9 cellular contexts compared by ENCODE assay signal in the genomic region with DNA sequence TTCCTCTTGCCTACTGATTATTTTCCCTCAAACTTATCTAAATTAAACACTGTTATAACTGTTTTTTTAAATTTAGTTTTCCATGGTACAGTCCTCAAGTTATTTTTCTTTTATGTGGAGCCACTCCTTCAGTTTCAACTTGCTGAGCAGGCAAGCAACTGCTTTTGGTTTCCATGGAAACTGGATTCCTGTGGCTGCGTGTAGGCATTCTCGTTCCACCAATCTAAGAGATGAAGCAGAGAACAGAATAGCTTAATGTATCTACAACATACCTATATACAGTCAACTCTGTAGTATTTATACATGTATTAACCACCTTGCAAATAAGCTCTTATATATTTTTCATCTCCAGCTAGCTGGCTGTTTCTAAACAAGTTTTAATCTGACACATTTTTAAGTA. TPM values are rescaled to one million over a fixed set of nuclear protein-coding genes. Genes with fewer than 3 reads are reported as not detected.
DNase-seq lines count a peak whose midpoint lies in the region; TF ChIP-seq lines count a peak whose summit lies in the region.
"Had no signal": no experiment of that assay in that cellular context is flagged by ENCODE, and none has a peak within 500 bp of the region (broad histone marks: within the 10 kb centered on the region; RNA-seq: fewer than 3 reads in every experiment).

No MANE protein-coding gene starts in this region.

- TF ChIP-seq CTCF in AG10803 (conservative IDR thresholded peaks at IDR 0.05; ENCODE audit: low read length): no peak
- TF ChIP-seq CTCF in astrocyte of the spinal cord (IDR thresholded peaks at IDR 0.05; ENCODE audit: low read depth, low read length): no peak
- no peak for TF ChIP-seq CTCF in lower leg skin (IDR thresholded peaks at IDR 0.05)

- TF ChIP-seq POLR2A in lower leg skin (IDR thresholded peaks at IDR 0.05): no peak

- in situ Hi-C loops in astrocyte of the spinal cord (cut with HindIII; ENCODE audit: low sequenced_read_pairs): no loop called here

- H3K4me1 ChIP-seq in effector memory CD4-positive, alpha-beta T cell (ENCODE audit: control insufficient read depth, insufficient read depth, low read length, poor library complexity, severe bottlenecking): no peaks in the 10 kb centered on the region

- peaks cover 7% of the 10 kb centered on the region for H3K36me3 ChIP-seq in effector memory CD4-positive, alpha-beta T cell (ENCODE audit: control insufficient read depth, insufficient read depth, low read length)

- intact Hi-C loops in lower leg skin (cut with DNase I; ENCODE audit: low total_unique reads): no loop called here

- no peaks in the 10 kb centered on the region for H3K27me3 ChIP-seq in effector memory CD4-positive, alpha-beta T cell (replicated peaks; ENCODE audit: control insufficient read depth, insufficient read depth, low read length, poor library complexity, severe bottlenecking)

- H3K27ac ChIP-seq in effector memory CD4-positive, alpha-beta T cell (ENCODE audit: insufficient read depth, low read length, poor library complexity, severe bottlenecking): no peak overlapping the region

- DNase-seq in AG10803 (ENCODE audit: low read depth) (peak; percentile 93), HT1080 (ENCODE audit: low read depth) (peak; percentile 88), astrocyte of the spinal cord (ENCODE audit: low read depth, low spot score) (peak; percentile 94), medulla oblongata (ENCODE audit: extremely low spot score) (peak; percentile 38), lower leg skin (ENCODE audit: low spot score in 2 of 2) (no peak), GM19240 (ENCODE audit: insufficient read length, low spot score) (no peak)
- DNase-seq in effector memory CD4-positive, alpha-beta T cell: no peak
- DNase-seq in NK-92 treated with Interleukin-12 subunit alpha and Interleukin-12 subunit beta, amount 100 ng/mL, for 24 hours (lab: John Stamatoyannopoulos, UW): no peak

- H3K4me3 ChIP-seq in AG10803 (ENCODE audit: low read length) (no peak overlapping the region), astrocyte of the spinal cord (ENCODE audit: low read depth, low read length) (no peak overlapping the region), lower leg skin (ENCODE audit: low read depth, poor library complexity, severe bottlenecking) (no peak overlapping the region)
- no peak overlapping the region for H3K4me3 ChIP-seq in effector memory CD4-positive, alpha-beta T cell (ENCODE audit: insufficient read depth, low read depth, low read length, poor library complexity, severe bottlenecking)
- H3K4me3 ChIP-seq: skin epidermis had no signal

- H3K9me3 ChIP-seq in effector memory CD4-positive, alpha-beta T cell (ENCODE audit: control insufficient read depth, low read length): no peaks in the 10 kb centered on the region

- WGBS in lower leg skin, 2 donors: 6 to 20% methylated on average over 2 of the region's 2 CpGs

RNA-seq across cellular contexts. Expression of gene ANXA2, which starts 25.8 kb away (rescaled TPM):
- total RNA-seq in HT1080 (2014; rRNA removed; shearing (Covaris generic)): 3,876 and 3,948 TPM in 2 replicates
- 3,764 and 3,966 TPM in 2 replicates for polyA plus RNA-seq in HT1080 (2015; cell fraction: cytosol; rRNA removed)
- polyA plus RNA-seq in HT1080 (2015; cell fraction: nucleus; rRNA removed): 5,018 and 5,424 TPM in 2 replicates
- 1,000 to 10,000 TPM; 1,272 to 1,552 (median 1,345) TPM for total RNA-seq in lower leg skin

RNA-seq across cellular contexts. Expression of gene ICE2, which starts 55.4 kb away (rescaled TPM):
- total RNA-seq in HT1080 (2014; rRNA removed; shearing (Covaris generic)): 13.5 and 17.0 TPM in 2 replicates
- polyA plus RNA-seq in HT1080 (2015; cell fraction: cytosol; rRNA removed): 31.6 and 31.9 TPM in 2 replicates
- 55.3 and 60.4 TPM in 2 replicates for polyA plus RNA-seq in HT1080 (2015; cell fraction: nucleus; rRNA removed)
- 10 to 100 TPM; 14.4 to 21.2 (median 17.5) TPM for total RNA-seq in lower leg skin

Comparison
In these comparisons a context has a peak if more than half of its experiments do, and no peak if none do; other contexts are left out.
1. DNase-seq: peak in AG10803 (single experiment), HT1080 (single experiment), astrocyte of the spinal cord (single experiment) and medulla oblongata (single experiment); none in lower leg skin (0 of 2), effector memory CD4-positive, alpha-beta T cell (0 of 3), NK-92 treated with Interleukin-12 subunit alpha and Interleukin-12 subunit beta, amount 100 ng/mL, for 24 hours (single experiment) and GM19240 (single experiment).